In the genomic region with DNA sequence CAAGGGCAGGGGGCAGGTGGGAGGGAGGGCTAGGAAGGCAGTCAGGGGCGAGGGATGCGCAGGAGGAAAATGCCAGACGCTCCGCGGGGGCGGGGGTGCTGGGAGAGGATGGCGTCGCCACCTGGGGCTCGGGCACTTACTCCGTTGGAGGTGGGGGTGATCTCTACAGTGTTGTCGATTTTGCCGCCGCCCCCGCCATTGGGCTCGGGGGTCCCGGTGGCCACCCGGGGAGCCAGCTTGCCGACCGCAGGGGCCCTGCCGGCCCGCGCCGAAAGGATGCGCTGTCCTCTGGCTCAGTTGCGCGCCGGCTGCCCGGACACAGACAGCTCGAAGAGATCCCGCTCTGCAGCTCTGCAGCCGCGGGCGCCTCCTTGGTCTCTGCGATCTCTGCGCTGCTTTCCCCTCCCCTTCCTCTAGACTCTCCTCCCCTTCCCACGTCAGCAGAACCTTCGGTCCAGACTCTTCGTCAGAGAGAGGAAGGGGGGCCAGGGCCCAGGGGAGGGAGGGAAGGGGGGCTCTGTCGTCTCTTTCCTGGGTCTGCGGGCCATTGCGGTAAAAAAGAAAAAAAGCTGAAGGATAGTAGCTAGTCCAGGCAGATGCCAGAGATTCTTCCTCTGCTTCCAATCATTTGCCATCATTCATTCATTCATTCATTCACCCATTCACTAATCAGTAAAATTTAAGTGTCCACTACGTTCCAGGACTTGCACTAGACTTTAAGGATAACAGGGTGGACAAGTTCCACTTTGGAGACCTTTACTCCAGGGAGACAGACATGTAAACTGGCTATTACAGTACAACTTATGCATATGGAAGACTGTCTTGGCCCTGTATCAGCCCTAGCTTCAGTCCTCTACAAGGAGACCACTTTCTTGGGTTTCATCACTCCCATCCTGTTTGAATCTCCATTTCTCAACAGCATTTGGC, we compare ENCODE assay signal across 8 cellular contexts. TPM values are rescaled to one million over a fixed set of nuclear protein-coding genes. Genes with fewer than 3 reads are reported as not detected.
A peak's percentile ranks its signal among the peaks of the same experiment; 100 is the strongest.
DNase-seq lines count a peak whose midpoint lies in the region; ATAC-seq and TF ChIP-seq lines count a peak whose summit lies in the region.

A gene (minus strand): TSS at position 382 of the 927 bp plus-strand sequence.

- no peak for TF ChIP-seq CTCF in activated B cell treated with CpG ODN at 0.5 μM for 24 hours (IDR thresholded peaks at IDR 0.05)

- no peaks in the 10 kb centered on the region for H3K9me3 ChIP-seq in CD8-positive, alpha-beta memory T cell (ENCODE audit: low read length)
- H3K9me3 ChIP-seq in skeletal muscle satellite cell (replicated peaks; ENCODE audit: low read length) = no peaks in the 10 kb centered on the region

- intact Hi-C loops in activated B cell treated with CpG ODN at 0.5 μM for 24 hours (cut with micrococcal nuclease) = loop anchor here (1.0 kb wide), 1 partner anchor 50 kb away; a partner anchor contains a TSS

- H3K36me3 Mint-ChIP-seq in CD8-positive, alpha-beta memory T cell = peaks cover 0 to 2% (median 0%) of the 10 kb centered on the region in 3 donors
- H3K36me3 Mint-ChIP-seq in activated B cell treated with CpG ODN at 0.5 μM for 24 hours (ENCODE audit: low read depth) (no peaks in the 10 kb centered on the region), immature natural killer cell (peaks cover 0 to 3% (median 0%) of the 10 kb centered on the region in 3 donors)
- H3K36me3 Mint-ChIP-seq in central memory CD8-positive, alpha-beta T cell (ENCODE audit: insufficient read depth) = peaks cover 4% of the 10 kb centered on the region

- peak in 4 of 5 donors; percentile 11 to 71 (median 54) for DNase-seq in CD8-positive, alpha-beta memory T cell
- DNase-seq in NCI-H1417 (lab: John Stamatoyannopoulos, UW) = peak in 2 of 3 experiments; percentile 86 to 91
- no peak for DNase-seq in activated B cell treated with CpG ODN at 0.5 μM for 24 hours
- DNase-seq in central memory CD8-positive, alpha-beta T cell (ENCODE audit: low spot score in 2 of 2) = peak in 1 of 2 donors; percentile 18
- DNase-seq in immature natural killer cell = peak; percentile 25 to 32 (median 31)

- H3K36me3 ChIP-seq in CD8-positive, alpha-beta memory T cell (ENCODE audit: insufficient read depth, low read length) = no peaks in the 10 kb centered on the region
- no peaks in the 10 kb centered on the region for H3K36me3 ChIP-seq in skeletal muscle satellite cell (ENCODE audit: insufficient read depth, low read length)

- H3K9ac ChIP-seq in skeletal muscle satellite cell (ENCODE audit: low read depth, low read length) = peak within 1 kb of the TSS; percentile 18

- peak within 1 kb of the TSS; percentile 67 to 83 (median 73) for H3K4me3 Mint-ChIP-seq in CD8-positive, alpha-beta memory T cell
- peak within 1 kb of the TSS; percentile 66 for H3K4me3 Mint-ChIP-seq in activated B cell treated with CpG ODN at 0.5 μM for 24 hours
- peak within 1 kb of the TSS; percentile 61 for H3K4me3 Mint-ChIP-seq in central memory CD8-positive, alpha-beta T cell
- peak within 1 kb of the TSS; percentile 67 to 83 (median 72) for H3K4me3 Mint-ChIP-seq in immature natural killer cell

- peak within 1 kb of the TSS in 6 of 8 donors; percentile 4 to 61 (median 31) for H3K27ac Mint-ChIP-seq in CD8-positive, alpha-beta memory T cell
- no peak within 1 kb of the TSS for H3K27ac Mint-ChIP-seq in activated B cell treated with CpG ODN at 0.5 μM for 24 hours
- H3K27ac Mint-ChIP-seq in central memory CD8-positive, alpha-beta T cell (ENCODE audit: low read depth) = no peak within 1 kb of the TSS
- peak within 1 kb of the TSS in 1 of 6 donors; percentile 81 for H3K27ac Mint-ChIP-seq in immature natural killer cell

- H3K4me3 ChIP-seq in CD8-positive, alpha-beta memory T cell (ENCODE audit: low read length) = peak within 1 kb of the TSS; percentile 44
- peak within 1 kb of the TSS; percentile 79 for H3K4me3 ChIP-seq in skeletal muscle satellite cell (ENCODE audit: low read length)

- H3K9me3 Mint-ChIP-seq in CD8-positive, alpha-beta memory T cell = peaks cover 0 to 1% (median 0%) of the 10 kb centered on the region in 5 donors
- H3K9me3 Mint-ChIP-seq in activated B cell treated with CpG ODN at 0.5 μM for 24 hours (no peaks in the 10 kb centered on the region), immature natural killer cell (peaks cover 0 to 8% (median 0%) of the 10 kb centered on the region in 6 donors)
- no peaks in the 10 kb centered on the region for H3K9me3 Mint-ChIP-seq in central memory CD8-positive, alpha-beta T cell

- POLR2A ChIA-PET in CD8-positive, alpha-beta memory T cell (lab: Charles Lee) = interaction anchor here (1.2 kb wide), 1 partner anchor 32 kb away, joined by 4 read pairs; no protein-coding TSS in a partner anchor
- POLR2A ChIA-PET in activated B cell treated with CpG ODN at 0.5 μM for 24 hours (lab: Charles Lee) = interaction anchor here (0.6 to 0.7 kb wide), 3 partner anchors 50 to 787 kb away, joined by 5 read pairs; a partner anchor contains a TSS

- H3K27me3 Mint-ChIP-seq in CD8-positive, alpha-beta memory T cell = peaks cover 46 to 66% of the 10 kb centered on the region in 2 donors
- H3K27me3 Mint-ChIP-seq in activated B cell treated with CpG ODN at 0.5 μM for 24 hours = peaks cover 58% of the 10 kb centered on the region
- H3K27me3 Mint-ChIP-seq in central memory CD8-positive, alpha-beta T cell = peaks cover 78% of the 10 kb centered on the region
- H3K27me3 Mint-ChIP-seq in immature natural killer cell (ENCODE audit: low read depth in 3 of 3) = peaks cover 12 to 22% (median 15%) of the 10 kb centered on the region in 3 donors

- CTCF ChIA-PET in CD8-positive, alpha-beta memory T cell (lab: Charles Lee) = interaction anchor here (0.9 to 1.9 kb wide), 2 partner anchors 27 to 32 kb away, joined by 3 to 6 read pairs; a partner anchor contains a TSS
- CTCF ChIA-PET in activated B cell treated with CpG ODN at 0.5 μM for 24 hours (lab: Charles Lee) = interaction anchor here (0.9 to 1.0 kb wide), 2 partner anchors 27 kb away, joined by 3 to 4 read pairs; no protein-coding TSS in a partner anchor

- peaks cover 10 to 21% (median 17%) of the 10 kb centered on the region in 3 donors for H3K4me1 Mint-ChIP-seq in CD8-positive, alpha-beta memory T cell
- peaks cover 9% of the 10 kb centered on the region for H3K4me1 Mint-ChIP-seq in activated B cell treated with CpG ODN at 0.5 μM for 24 hours
- H3K4me1 Mint-ChIP-seq in central memory CD8-positive, alpha-beta T cell = no peaks in the 10 kb centered on the region
- peaks cover 10 to 19% of the 10 kb centered on the region in 2 donors for H3K4me1 Mint-ChIP-seq in immature natural killer cell

- H3K27ac ChIP-seq in CD8-positive, alpha-beta memory T cell (ENCODE audit: low read depth, low read length) = no peak within 1 kb of the TSS

- H3K4me2 ChIP-seq in skeletal muscle satellite cell (ENCODE audit: low read length) = peak within 1 kb of the TSS; percentile 91

- peaks cover 4% of the 10 kb centered on the region for H3K4me1 ChIP-seq in CD8-positive, alpha-beta memory T cell (ENCODE audit: insufficient read depth, low read length)
- peaks cover 7% of the 10 kb centered on the region for H3K4me1 ChIP-seq in skeletal muscle satellite cell (ENCODE audit: control insufficient read depth, insufficient read depth, low read length)

- no peaks in the 10 kb centered on the region for H3K27me3 ChIP-seq in CD8-positive, alpha-beta memory T cell (ENCODE audit: insufficient read depth, low read length, poor library complexity, severe bottlenecking)
- H3K27me3 ChIP-seq in skeletal muscle satellite cell (ENCODE audit: control insufficient read depth, insufficient read depth, low read length) = peaks cover 42% of the 10 kb centered on the region

- ATAC-seq in activated B cell treated with CpG ODN at 0.5 μM for 24 hours (ENCODE audit: low read depth) (peak; percentile 68), GM21529 (IDR thresholded peaks at IDR 0.05; ENCODE audit: unreplicated experiment) (no peak), GM21825 (IDR thresholded peaks at IDR 0.05; ENCODE audit: unreplicated experiment) (no peak)
- ATAC-seq in central memory CD8-positive, alpha-beta T cell (replicated peaks; ENCODE audit: extremely low read depth, poor library complexity, severe bottlenecking) = peak; percentile 68

RNA-seq across cellular contexts. Expression of the gene that starts here (rescaled TPM):
- total RNA-seq in CD8-positive, alpha-beta memory T cell = 1 to 10 TPM; 2.6 to 2.8 TPM
- 1.6 TPM for polyA plus RNA-seq in CD8-positive, alpha-beta memory T cell
- total RNA-seq in activated B cell treated with CpG ODN at 0.5 μM for 24 hours = 0.20 TPM in 1 of 2 replicates, not detected in the other
- polyA plus RNA-seq in immature natural killer cell = under 1 TPM in 1 of 3 donors, not detected in 2; 0.18 TPM
- total RNA-seq in skeletal muscle satellite cell (2012; rRNA removed) = 7.6 and 10.5 TPM in 2 replicates

Comparison
In these comparisons a context has a peak if more than half of its experiments do, and no peak if none do; other contexts are left out.
1. Peak in ATAC-seq in activated B cell treated with CpG ODN at 0.5 μM for 24 hours; RNA of the gene not detected or under 1 TPM.
2. Peak in DNase-seq in immature natural killer cell; RNA of the gene not detected or under 1 TPM.
3. H3K27ac Mint-ChIP-seq: peak in CD8-positive, alpha-beta memory T cell (6 of 8); none in activated B cell treated with CpG ODN at 0.5 μM for 24 hours (single experiment) and central memory CD8-positive, alpha-beta T cell (single experiment).
4. Peak in every context shown above with its lines, with median percentiles within 50 percentile points of each other: H3K4me3 Mint-ChIP-seq.